1 cellular context compared by ENCODE assay signal in genomic region chr9:16769291-16769690, GRCh38.
A peak's percentile ranks its signal among the peaks of the same experiment; 100 is the strongest.
TF ChIP-seq lines count a peak whose summit lies in the region.

No MANE protein-coding gene starts in this region.

TF ChIP-seq in GM12878, 131 proteins besides CTCF, POLR2A, EP300 and RAD21:
- TF ChIP-seq RAD51 (IDR thresholded peaks at IDR 0.05) = peak; percentile 66; the same call in 1 of the 2 replicates
- TF ChIP-seq MLLT1 (IDR thresholded peaks at IDR 0.05) = no peak
